Comparison of ENCODE assay signal across 1 cellular context in genomic region chr7:92809397-92810241, GRCh38.
TF ChIP-seq lines count a peak whose summit lies in the region.

No MANE protein-coding gene starts in this region.

TF ChIP-seq in K562, 482 proteins besides CTCF, POLR2A, EP300 and RAD21 (continued from another document and continues in another):
- TF ChIP-seq CLOCK (CRISPR knock-in tag; IDR thresholded peaks at IDR 0.05; ENCODE audit: borderline replicate concordance) (no peak), THAP7 (CRISPR knock-in tag; IDR thresholded peaks at IDR 0.05) (no peak), OTX1 (CRISPR knock-in tag; IDR thresholded peaks at IDR 0.05) (no peak), ZFP1 (CRISPR knock-in tag; IDR thresholded peaks at IDR 0.05) (no peak), RBM34 (IDR thresholded peaks at IDR 0.05; ENCODE audit: borderline replicate concordance, insufficient read depth, low read length) (no peak), TGIF2 (CRISPR knock-in tag; IDR thresholded peaks at IDR 0.05) (no peak), DNMT1 (IDR thresholded peaks at IDR 0.05) (no peak), GABPB1 (CRISPR knock-in tag; IDR thresholded peaks at IDR 0.05) (peak; percentile 36; the same call in 1 of the 2 replicates), CEBPB (tag; IDR thresholded peaks at IDR 0.05) (peak; percentile 87), NCOA6 (IDR thresholded peaks at IDR 0.05) (0 out of 2 replicates have a peak, but pooled peaks have one; percentile 4), SIN3A (IDR thresholded peaks at IDR 0.05; ENCODE audit: borderline replicate concordance in 2 of 2, control insufficient read depth in 1 of 2, low read depth in 2 of 2, low read length in 2 of 2) (no peak), SMARCE1 (IDR thresholded peaks at IDR 0.05) (peak; percentile 88), ZC3H4 (CRISPR knock-in tag; IDR thresholded peaks at IDR 0.05; ENCODE audit: borderline replicate concordance) (no peak), HMG20A (CRISPR knock-in tag; conservative IDR thresholded peaks at IDR 0.05) (no peak), MEF2D (tag; conservative IDR thresholded peaks at IDR 0.05; ENCODE audit: low read depth) (peak; percentile 82), ZBTB1 (CRISPR knock-in tag; IDR thresholded peaks at IDR 0.05; ENCODE audit: borderline replicate concordance, low read depth) (no peak), MTA3 (IDR thresholded peaks at IDR 0.05; ENCODE audit: borderline replicate concordance) (peak; percentile 61), PTBP1 (IDR thresholded peaks at IDR 0.05; ENCODE audit: low read depth, low read length) (no peak), NR4A1 (CRISPR knock-in tag; IDR thresholded peaks at IDR 0.05) (no peak), NR4A1 (tag; IDR thresholded peaks at IDR 0.05) (peak; percentile 90), MCM2 (IDR thresholded peaks at IDR 0.05; ENCODE audit: low read depth) (no peak), PCBP1 (IDR thresholded peaks at IDR 0.05; ENCODE audit: low read depth, low read length, poor library complexity, severe bottlenecking) (no peak), SRSF7 (optimal IDR thresholded peaks at IDR 0.05; ENCODE audit: low read depth, low read length) (no peak), STAT6 (CRISPR knock-in tag; IDR thresholded peaks at IDR 0.05) (peak; percentile 16; the same call in 1 of the 2 replicates), MAFF (IDR thresholded peaks at IDR 0.05; ENCODE audit: low read length) (peak; percentile 100), TARDBP (IDR thresholded peaks at IDR 0.05) (no peak), SRF (CRISPR knock-in tag; IDR thresholded peaks at IDR 0.05) (no peak; a peak in 1 of 4 replicates), IRF2 (CRISPR knock-in tag; IDR thresholded peaks at IDR 0.05) (no peak), ADNP (tag; IDR thresholded peaks at IDR 0.05) (peak; percentile 8; the same call in 1 of the 2 replicates), ZKSCAN8 (CRISPR knock-in tag; IDR thresholded peaks at IDR 0.05) (peak; percentile 58; the same call in 1 of the 2 replicates), PHTF2 (CRISPR knock-in tag; IDR thresholded peaks at IDR 0.05) (no peak), DPF2 (IDR thresholded peaks at IDR 0.05) (peak; percentile 91)
- TF ChIP-seq, protein P1, sequence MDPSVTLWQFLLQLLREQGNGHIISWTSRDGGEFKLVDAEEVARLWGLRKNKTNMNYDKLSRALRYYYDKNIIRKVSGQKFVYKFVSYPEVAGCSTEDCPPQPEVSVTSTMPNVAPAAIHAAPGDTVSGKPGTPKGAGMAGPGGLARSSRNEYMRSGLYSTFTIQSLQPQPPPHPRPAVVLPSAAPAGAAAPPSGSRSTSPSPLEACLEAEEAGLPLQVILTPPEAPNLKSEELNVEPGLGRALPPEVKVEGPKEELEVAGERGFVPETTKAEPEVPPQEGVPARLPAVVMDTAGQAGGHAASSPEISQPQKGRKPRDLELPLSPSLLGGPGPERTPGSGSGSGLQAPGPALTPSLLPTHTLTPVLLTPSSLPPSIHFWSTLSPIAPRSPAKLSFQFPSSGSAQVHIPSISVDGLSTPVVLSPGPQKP (CRISPR knock-in tag; IDR thresholded peaks at IDR 0.05) = no peak
- TF ChIP-seq, protein P2, sequence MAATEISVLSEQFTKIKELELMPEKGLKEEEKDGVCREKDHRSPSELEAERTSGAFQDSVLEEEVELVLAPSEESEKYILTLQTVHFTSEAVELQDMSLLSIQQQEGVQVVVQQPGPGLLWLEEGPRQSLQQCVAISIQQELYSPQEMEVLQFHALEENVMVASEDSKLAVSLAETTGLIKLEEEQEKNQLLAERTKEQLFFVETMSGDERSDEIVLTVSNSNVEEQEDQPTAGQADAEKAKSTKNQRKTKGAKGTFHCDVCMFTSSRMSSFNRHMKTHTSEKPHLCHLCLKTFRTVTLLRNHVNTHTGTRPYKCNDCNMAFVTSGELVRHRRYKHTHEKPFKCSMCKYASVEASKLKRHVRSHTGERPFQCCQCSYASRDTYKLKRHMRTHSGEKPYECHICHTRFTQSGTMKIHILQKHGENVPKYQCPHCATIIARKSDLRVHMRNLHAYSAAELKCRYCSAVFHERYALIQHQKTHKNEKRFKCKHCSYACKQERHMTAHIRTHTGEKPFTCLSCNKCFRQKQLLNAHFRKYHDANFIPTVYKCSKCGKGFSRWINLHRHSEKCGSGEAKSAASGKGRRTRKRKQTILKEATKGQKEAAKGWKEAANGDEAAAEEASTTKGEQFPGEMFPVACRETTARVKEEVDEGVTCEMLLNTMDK (IDR thresholded peaks at IDR 0.05; ENCODE audit: borderline replicate concordance, insufficient read depth, low read depth, low read length, poor library complexity, severe bottlenecking) = no peak
- TF ChIP-seq, protein P3, sequence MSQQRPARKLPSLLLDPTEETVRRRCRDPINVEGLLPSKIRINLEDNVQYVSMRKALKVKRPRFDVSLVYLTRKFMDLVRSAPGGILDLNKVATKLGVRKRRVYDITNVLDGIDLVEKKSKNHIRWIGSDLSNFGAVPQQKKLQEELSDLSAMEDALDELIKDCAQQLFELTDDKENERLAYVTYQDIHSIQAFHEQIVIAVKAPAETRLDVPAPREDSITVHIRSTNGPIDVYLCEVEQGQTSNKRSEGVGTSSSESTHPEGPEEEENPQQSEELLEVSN (IDR thresholded peaks at IDR 0.05; ENCODE audit: borderline replicate concordance in 1 of 2, extremely low read depth in 1 of 2, insufficient read depth in 1 of 2, insufficient read length in 1 of 2, low read depth in 1 of 2, low read length in 1 of 2, poor library complexity in 1 of 2, severe bottlenecking in 1 of 2) = peak; percentile 88 to 89
- TF ChIP-seq, protein P4, sequence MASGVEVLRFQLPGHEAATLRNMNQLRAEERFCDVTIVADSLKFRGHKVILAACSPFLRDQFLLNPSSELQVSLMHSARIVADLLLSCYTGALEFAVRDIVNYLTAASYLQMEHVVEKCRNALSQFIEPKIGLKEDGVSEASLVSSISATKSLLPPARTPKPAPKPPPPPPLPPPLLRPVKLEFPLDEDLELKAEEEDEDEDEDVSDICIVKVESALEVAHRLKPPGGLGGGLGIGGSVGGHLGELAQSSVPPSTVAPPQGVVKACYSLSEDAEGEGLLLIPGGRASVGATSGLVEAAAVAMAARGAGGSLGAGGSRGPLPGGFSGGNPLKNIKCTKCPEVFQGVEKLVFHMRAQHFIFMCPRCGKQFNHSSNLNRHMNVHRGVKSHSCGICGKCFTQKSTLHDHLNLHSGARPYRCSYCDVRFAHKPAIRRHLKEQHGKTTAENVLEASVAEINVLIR (CRISPR knock-in tag; IDR thresholded peaks at IDR 0.05) = no peak
- TF ChIP-seq, protein P5, sequence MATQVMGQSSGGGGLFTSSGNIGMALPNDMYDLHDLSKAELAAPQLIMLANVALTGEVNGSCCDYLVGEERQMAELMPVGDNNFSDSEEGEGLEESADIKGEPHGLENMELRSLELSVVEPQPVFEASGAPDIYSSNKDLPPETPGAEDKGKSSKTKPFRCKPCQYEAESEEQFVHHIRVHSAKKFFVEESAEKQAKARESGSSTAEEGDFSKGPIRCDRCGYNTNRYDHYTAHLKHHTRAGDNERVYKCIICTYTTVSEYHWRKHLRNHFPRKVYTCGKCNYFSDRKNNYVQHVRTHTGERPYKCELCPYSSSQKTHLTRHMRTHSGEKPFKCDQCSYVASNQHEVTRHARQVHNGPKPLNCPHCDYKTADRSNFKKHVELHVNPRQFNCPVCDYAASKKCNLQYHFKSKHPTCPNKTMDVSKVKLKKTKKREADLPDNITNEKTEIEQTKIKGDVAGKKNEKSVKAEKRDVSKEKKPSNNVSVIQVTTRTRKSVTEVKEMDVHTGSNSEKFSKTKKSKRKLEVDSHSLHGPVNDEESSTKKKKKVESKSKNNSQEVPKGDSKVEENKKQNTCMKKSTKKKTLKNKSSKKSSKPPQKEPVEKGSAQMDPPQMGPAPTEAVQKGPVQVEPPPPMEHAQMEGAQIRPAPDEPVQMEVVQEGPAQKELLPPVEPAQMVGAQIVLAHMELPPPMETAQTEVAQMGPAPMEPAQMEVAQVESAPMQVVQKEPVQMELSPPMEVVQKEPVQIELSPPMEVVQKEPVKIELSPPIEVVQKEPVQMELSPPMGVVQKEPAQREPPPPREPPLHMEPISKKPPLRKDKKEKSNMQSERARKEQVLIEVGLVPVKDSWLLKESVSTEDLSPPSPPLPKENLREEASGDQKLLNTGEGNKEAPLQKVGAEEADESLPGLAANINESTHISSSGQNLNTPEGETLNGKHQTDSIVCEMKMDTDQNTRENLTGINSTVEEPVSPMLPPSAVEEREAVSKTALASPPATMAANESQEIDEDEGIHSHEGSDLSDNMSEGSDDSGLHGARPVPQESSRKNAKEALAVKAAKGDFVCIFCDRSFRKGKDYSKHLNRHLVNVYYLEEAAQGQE (CRISPR knock-in tag; IDR thresholded peaks at IDR 0.05; ENCODE audit: low read depth) = no peak
